1 cellular context compared by ENCODE assay signal in the genomic region with DNA sequence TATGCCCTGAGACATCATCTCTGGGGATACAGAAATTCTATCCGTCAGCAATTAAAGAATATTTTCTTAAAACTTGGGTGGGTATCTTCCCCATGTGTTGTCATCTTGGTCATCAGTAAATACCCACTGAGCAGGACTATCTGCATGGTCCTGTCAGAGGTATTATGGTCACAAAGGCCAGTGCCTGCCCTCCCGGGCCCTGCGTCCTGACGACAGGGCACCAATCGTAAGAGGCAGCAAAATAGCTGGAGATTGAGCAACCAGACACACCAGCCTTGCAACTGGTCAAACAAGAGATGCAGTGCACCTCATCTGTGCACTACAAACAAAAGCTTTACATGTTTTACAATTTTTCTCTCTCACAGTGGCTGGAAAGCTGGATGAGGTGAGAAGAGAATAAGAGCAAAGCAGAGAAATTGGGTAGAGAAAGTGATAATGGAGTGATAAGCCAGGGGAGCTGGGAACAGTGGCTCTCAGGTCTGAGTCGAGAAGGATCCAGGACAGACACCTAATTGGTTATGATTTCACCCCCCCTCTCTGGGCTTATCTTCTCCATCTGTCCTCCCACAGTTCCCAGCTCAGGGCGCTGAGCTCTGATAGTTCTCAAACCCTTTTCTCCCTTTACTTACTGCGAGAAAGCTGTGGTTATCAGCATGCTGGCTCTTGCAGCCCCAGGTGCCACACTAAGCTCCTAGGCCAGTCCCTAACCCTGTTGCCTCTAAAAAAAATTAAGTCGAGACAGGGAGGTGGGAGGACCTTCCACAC.
TF ChIP-seq lines count a peak whose summit lies in the region.

No MANE protein-coding gene starts in this region.

TF ChIP-seq in SK-N-SH treated with all-trans-retinoic acid at 6 μM for 48 hours, 23 proteins besides CTCF, POLR2A, EP300 and RAD21 (continued from another document):
- TF ChIP-seq, protein P1, sequence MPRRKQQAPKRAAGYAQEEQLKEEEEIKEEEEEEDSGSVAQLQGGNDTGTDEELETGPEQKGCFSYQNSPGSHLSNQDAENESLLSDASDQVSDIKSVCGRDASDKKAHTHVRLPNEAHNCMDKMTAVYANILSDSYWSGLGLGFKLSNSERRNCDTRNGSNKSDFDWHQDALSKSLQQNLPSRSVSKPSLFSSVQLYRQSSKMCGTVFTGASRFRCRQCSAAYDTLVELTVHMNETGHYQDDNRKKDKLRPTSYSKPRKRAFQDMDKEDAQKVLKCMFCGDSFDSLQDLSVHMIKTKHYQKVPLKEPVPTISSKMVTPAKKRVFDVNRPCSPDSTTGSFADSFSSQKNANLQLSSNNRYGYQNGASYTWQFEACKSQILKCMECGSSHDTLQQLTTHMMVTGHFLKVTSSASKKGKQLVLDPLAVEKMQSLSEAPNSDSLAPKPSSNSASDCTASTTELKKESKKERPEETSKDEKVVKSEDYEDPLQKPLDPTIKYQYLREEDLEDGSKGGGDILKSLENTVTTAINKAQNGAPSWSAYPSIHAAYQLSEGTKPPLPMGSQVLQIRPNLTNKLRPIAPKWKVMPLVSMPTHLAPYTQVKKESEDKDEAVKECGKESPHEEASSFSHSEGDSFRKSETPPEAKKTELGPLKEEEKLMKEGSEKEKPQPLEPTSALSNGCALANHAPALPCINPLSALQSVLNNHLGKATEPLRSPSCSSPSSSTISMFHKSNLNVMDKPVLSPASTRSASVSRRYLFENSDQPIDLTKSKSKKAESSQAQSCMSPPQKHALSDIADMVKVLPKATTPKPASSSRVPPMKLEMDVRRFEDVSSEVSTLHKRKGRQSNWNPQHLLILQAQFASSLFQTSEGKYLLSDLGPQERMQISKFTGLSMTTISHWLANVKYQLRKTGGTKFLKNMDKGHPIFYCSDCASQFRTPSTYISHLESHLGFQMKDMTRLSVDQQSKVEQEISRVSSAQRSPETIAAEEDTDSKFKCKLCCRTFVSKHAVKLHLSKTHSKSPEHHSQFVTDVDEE (CRISPR knock-in tag; IDR thresholded peaks at IDR 0.05), result no peak
- TF ChIP-seq BACH2 (CRISPR knock-in tag; IDR thresholded peaks at IDR 0.05; ENCODE audit: borderline replicate concordance) (no peak), ZNF70 (CRISPR knock-in tag; IDR thresholded peaks at IDR 0.05) (no peak), SNAI2 (CRISPR knock-in tag; IDR thresholded peaks at IDR 0.05) (no peak), ZC3H10 (CRISPR knock-in tag; IDR thresholded peaks at IDR 0.05) (no peak)
- TF ChIP-seq, protein P2, sequence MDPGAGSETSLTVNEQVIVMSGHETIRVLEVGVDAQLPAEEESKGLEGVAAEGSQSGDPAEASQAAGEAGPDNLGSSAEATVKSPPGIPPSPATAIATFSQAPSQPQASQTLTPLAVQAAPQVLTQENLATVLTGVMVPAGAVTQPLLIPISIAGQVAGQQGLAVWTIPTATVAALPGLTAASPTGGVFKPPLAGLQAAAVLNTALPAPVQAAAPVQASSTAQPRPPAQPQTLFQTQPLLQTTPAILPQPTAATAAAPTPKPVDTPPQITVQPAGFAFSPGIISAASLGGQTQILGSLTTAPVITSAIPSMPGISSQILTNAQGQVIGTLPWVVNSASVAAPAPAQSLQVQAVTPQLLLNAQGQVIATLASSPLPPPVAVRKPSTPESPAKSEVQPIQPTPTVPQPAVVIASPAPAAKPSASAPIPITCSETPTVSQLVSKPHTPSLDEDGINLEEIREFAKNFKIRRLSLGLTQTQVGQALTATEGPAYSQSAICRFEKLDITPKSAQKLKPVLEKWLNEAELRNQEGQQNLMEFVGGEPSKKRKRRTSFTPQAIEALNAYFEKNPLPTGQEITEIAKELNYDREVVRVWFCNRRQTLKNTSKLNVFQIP (CRISPR knock-in tag; IDR thresholded peaks at IDR 0.05; ENCODE audit: borderline replicate concordance, low read depth), result no peak
- TF ChIP-seq, protein P3, sequence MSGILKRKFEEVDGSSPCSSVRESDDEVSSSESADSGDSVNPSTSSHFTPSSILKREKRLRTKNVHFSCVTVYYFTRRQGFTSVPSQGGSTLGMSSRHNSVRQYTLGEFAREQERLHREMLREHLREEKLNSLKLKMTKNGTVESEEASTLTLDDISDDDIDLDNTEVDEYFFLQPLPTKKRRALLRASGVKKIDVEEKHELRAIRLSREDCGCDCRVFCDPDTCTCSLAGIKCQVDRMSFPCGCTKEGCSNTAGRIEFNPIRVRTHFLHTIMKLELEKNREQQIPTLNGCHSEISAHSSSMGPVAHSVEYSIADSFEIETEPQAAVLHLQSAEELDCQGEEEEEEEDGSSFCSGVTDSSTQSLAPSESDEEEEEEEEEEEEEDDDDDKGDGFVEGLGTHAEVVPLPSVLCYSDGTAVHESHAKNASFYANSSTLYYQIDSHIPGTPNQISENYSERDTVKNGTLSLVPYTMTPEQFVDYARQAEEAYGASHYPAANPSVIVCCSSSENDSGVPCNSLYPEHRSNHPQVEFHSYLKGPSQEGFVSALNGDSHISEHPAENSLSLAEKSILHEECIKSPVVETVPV (CRISPR knock-in tag; IDR thresholded peaks at IDR 0.05), result no peak
